ENCODE assay signal across 8 cellular contexts in the genomic region with DNA sequence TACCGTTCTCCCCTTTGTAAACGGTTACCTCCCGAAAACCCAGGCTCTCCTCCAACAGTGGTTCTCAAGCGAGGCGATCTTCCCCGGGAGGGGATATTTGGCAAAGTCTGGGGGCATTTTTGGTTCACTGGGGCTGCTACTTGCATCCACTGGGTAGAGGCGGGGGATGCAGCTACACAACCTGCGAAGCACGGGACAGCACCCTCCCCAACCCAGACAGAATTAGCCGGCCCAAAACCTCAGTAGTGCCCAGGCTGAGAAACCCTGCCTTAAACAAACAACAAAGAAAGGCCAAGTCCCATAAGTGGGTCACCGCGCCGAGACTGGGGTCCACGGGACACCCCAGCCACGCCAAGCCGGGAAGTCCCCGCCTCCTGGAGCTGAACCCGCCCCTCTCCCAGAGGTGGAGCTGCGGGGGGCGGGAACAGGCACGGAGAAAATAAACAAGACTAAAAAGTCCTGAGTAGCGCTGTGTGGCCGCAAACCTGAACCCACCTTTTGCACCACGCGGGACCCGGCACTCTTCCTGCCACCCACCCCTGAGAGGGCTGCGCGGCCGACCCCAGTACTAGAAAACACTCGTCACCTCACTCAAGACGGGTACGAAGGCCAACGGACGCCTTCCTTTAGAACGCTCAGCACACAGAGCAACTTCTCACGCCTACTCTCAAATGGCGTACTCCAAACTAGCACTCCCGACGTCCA. TPM values are rescaled to one million over a fixed set of nuclear protein-coding genes. Genes with fewer than 3 reads are reported as not detected.
A peak's percentile ranks its signal among the peaks of the same experiment; 100 is the strongest.
DNase-seq lines count a peak whose midpoint lies in the region; ATAC-seq and TF ChIP-seq lines count a peak whose summit lies in the region.
"Not testable (repeated sequence)": the region's sequence is repeated elsewhere in the genome, so short reads cannot be mapped to it uniquely, and the experiment has no call there.

No MANE protein-coding gene starts in this region.

- H3K9me3 Mint-ChIP-seq in activated B cell treated with CpG ODN at 0.5 μM for 24 hours, result not testable (repeated sequence)

- H3K79me2 ChIP-seq in osteoblast (ENCODE audit: insufficient read depth, low read length), result peaks cover 63% of the 10 kb centered on the region

- H3K4me1 ChIP-seq in HAP-1, result peaks cover 15% of the 10 kb centered on the region
- peaks cover 0 to 17% of the 10 kb centered on the region in 2 donors for H3K4me1 ChIP-seq in right atrium auricular region
- peaks cover 26% of the 10 kb centered on the region for H3K4me1 ChIP-seq in osteoblast (ENCODE audit: insufficient read depth, low read length)
- peaks cover 0 to 35% (median 16%) of the 10 kb centered on the region in 4 donors for H3K4me1 ChIP-seq in tibial nerve

- not testable (repeated sequence) for H3K9me3 ChIP-seq in HAP-1; right atrium auricular region; osteoblast (ENCODE audit: low read depth, low read length); tibial nerve

- not testable (repeated sequence) for H3K27me3 Mint-ChIP-seq in activated B cell treated with CpG ODN at 0.5 μM for 24 hours

- peak overlapping the region; percentile 94 for H3K27ac Mint-ChIP-seq in activated B cell treated with CpG ODN at 0.5 μM for 24 hours

- not testable (repeated sequence) for DNase-seq in HAP-1 (ENCODE audit: low spot score in 2 of 2); activated B cell treated with CpG ODN at 0.5 μM for 24 hours; brain microvascular endothelial cell; right atrium auricular region (ENCODE audit: low spot score); osteoblast (ENCODE audit: insufficient read length, low spot score, missing footprints); tibial nerve (ENCODE audit: low spot score in 2 of 2)

- WGBS in tibial nerve, 2 donors, result 0% methylated on average over 5 to 11 of the region's 39 CpGs

- not testable (repeated sequence) for TF ChIP-seq CTCF in activated B cell treated with CpG ODN at 0.5 μM for 24 hours (IDR thresholded peaks at IDR 0.05); brain microvascular endothelial cell (IDR thresholded peaks at IDR 0.05; ENCODE audit: low read depth, low read length, missing control alignments); right atrium auricular region (IDR thresholded peaks at IDR 0.05); osteoblast (IDR thresholded peaks at IDR 0.05; ENCODE audit: extremely low read depth, low read depth, low read length); tibial nerve (IDR thresholded peaks at IDR 0.05)

- peak overlapping the region; percentile 97 for H3K27ac ChIP-seq in brain microvascular endothelial cell
- H3K27ac ChIP-seq in right atrium auricular region, result peak overlapping the region; percentile 95
- peak overlapping the region; percentile 89 for H3K27ac ChIP-seq in osteoblast (ENCODE audit: low read depth, low read length)
- peak overlapping the region; percentile 76 to 97 (median 94) for H3K27ac ChIP-seq in tibial nerve

- peak; percentile 37 for ATAC-seq in GM18505 (IDR thresholded peaks at IDR 0.05; ENCODE audit: unreplicated experiment)
- ATAC-seq in HG03571 (IDR thresholded peaks at IDR 0.05; ENCODE audit: unreplicated experiment), result peak; percentile 38
- ATAC-seq in activated B cell treated with CpG ODN at 0.5 μM for 24 hours (ENCODE audit: low read depth), result peak; percentile 50

- intact Hi-C loops in activated B cell treated with CpG ODN at 0.5 μM for 24 hours (cut with micrococcal nuclease), result loop anchor here (2.0 kb wide), 3 partner anchors 91 to 481 kb away; a partner anchor contains a TSS

- in situ Hi-C loops in HAP-1 (cut with MboI; ENCODE audit: low sequenced_read_pairs); brain microvascular endothelial cell (cut with HindIII; ENCODE audit: low pct_ligation_motif_present, low sequenced_read_pairs): not testable (repeated sequence)

- peak overlapping the region; percentile 77 for H2AFZ ChIP-seq in osteoblast (ENCODE audit: low read length)

- H3K4me2 ChIP-seq in osteoblast (ENCODE audit: insufficient read depth, low read length), result peak overlapping the region; percentile 87

- not testable (repeated sequence) for H3K36me3 ChIP-seq in HAP-1 (replicated peaks); brain microvascular endothelial cell (replicated peaks); right atrium auricular region; osteoblast (ENCODE audit: insufficient read depth, low read length); tibial nerve

- peak overlapping the region; percentile 95 for H3K4me3 Mint-ChIP-seq in activated B cell treated with CpG ODN at 0.5 μM for 24 hours

- H3K4me3 ChIP-seq in HAP-1, result peak overlapping the region; percentile 92
- H3K4me3 ChIP-seq in brain microvascular endothelial cell (ENCODE audit: low read depth, low read length), result peak overlapping the region; percentile 94
- peak overlapping the region; percentile 65 to 92 for H3K4me3 ChIP-seq in right atrium auricular region
- peak overlapping the region; percentile 98 for H3K4me3 ChIP-seq in osteoblast (ENCODE audit: insufficient read depth, low read length)
- H3K4me3 ChIP-seq in tibial nerve, result peak overlapping the region; percentile 71 to 93 (median 85)

- CTCF ChIA-PET in activated B cell treated with CpG ODN at 0.5 μM for 24 hours (lab: Charles Lee), result not testable (repeated sequence)

- H4K20me1 ChIP-seq in osteoblast (ENCODE audit: insufficient read depth, low read length), result not testable (repeated sequence)

- peaks cover 29% of the 10 kb centered on the region for H3K36me3 Mint-ChIP-seq in activated B cell treated with CpG ODN at 0.5 μM for 24 hours (ENCODE audit: low read depth)

- TF ChIP-seq EP300 in tibial nerve (IDR thresholded peaks at IDR 0.05), result not testable (repeated sequence)

- H3K4me1 Mint-ChIP-seq in activated B cell treated with CpG ODN at 0.5 μM for 24 hours, result peaks cover 47% of the 10 kb centered on the region

- H3K27me3 ChIP-seq in HAP-1 (ENCODE audit: low read depth); brain microvascular endothelial cell (replicated peaks); right atrium auricular region; osteoblast (ENCODE audit: insufficient read depth, low read length); tibial nerve: not testable (repeated sequence)

- TF ChIP-seq POLR2A in GM18505 (IDR thresholded peaks at IDR 0.05; ENCODE audit: borderline replicate concordance, extremely low read depth, insufficient read depth, insufficient read length), result peak; percentile 38
- TF ChIP-seq POLR2A in tibial nerve (IDR thresholded peaks at IDR 0.05), result not testable (repeated sequence)

- POLR2A ChIA-PET in activated B cell treated with CpG ODN at 0.5 μM for 24 hours (lab: Charles Lee), result interaction anchor here (1.2 to 2.6 kb wide), 2 partner anchors 98 to 105 kb away, joined by 5 to 7 read pairs; a partner anchor contains a TSS

RNA-seq across cellular contexts. Expression of a gene that starts 0.5 kb away (rescaled TPM):
- total RNA-seq in activated B cell treated with CpG ODN at 0.5 μM for 24 hours (61.0 and 63.5 TPM in 2 replicates), right atrium auricular region (10 to 100 TPM; 67.2 to 71.7 TPM), osteoblast (153 and 165 TPM in 2 replicates), tibial nerve (100 to 1,000 TPM in 1 of 4 donors, 10 to 100 TPM in 3; 62.1 to 109 (median 81.5) TPM)
